ENCODE assay signal across 8 cellular contexts in genomic region chr17:74430706-74431567, GRCh38. TPM values are rescaled to one million over a fixed set of nuclear protein-coding genes. Genes with fewer than 3 reads are reported as not detected.
DNase-seq lines count a peak whose midpoint lies in the region; ATAC-seq and TF ChIP-seq lines count a peak whose summit lies in the region.

No MANE protein-coding gene starts in this region.

- H2BK15ac ChIP-seq in neuronal stem cell (ENCODE audit: low read length), result peak overlapping the region; percentile 97

- H2BK120ac ChIP-seq in neuronal stem cell (ENCODE audit: low read depth, low read length), result peak overlapping the region; percentile 92

- peaks cover 13% of the 10 kb centered on the region for H3K27me3 Mint-ChIP-seq in glutamatergic neuron (ENCODE audit: unreplicated experiment)

- peak overlapping the region; percentile 100 for H3K18ac ChIP-seq in neuronal stem cell (ENCODE audit: low read length)

- peak overlapping the region; percentile 93 for H3K4ac ChIP-seq in neuronal stem cell (ENCODE audit: low read length)

- peaks cover 19 to 36% of the 10 kb centered on the region in 2 donors for H3K4me1 ChIP-seq in neuronal stem cell (ENCODE audit: control insufficient read depth in 2 of 2, insufficient read depth in 1 of 2, low read depth in 1 of 2, low read length in 2 of 2)

- H4K91ac ChIP-seq in neuronal stem cell (ENCODE audit: low read depth, low read length, poor library complexity), result peak overlapping the region; percentile 93

- no peaks in the 10 kb centered on the region for H3K36me3 ChIP-seq in neuronal stem cell (replicated peaks in 1 of 2; ENCODE audit: control insufficient read depth in 2 of 2, insufficient read depth in 2 of 2, low read length in 2 of 2)

- peaks cover 9% of the 10 kb centered on the region for H3K79me1 ChIP-seq in neuronal stem cell (ENCODE audit: low read depth, low read length)

- DNase-seq in COLO668 (lab: John Stamatoyannopoulos, UW; ENCODE audit: unreplicated experiment) (peak; percentile 94), NCI-H1092 (lab: John Stamatoyannopoulos, UW) (peak; percentile 84), glutamatergic neuron (peak; percentile 76), neuronal stem cell (ENCODE audit: low spot score) (peak; percentile 66), activated gamma-delta T cell (lab: John Stamatoyannopoulos, UW) (no peak)
- peak; percentile 29 to 41 for DNase-seq in activated CD4-positive, alpha-beta T cell treated with anti-CD3 and anti-CD28 coated beads, Interleukin-2, amount 50 U/mL, for 48 hours

- ATAC-seq in GM19463 (IDR thresholded peaks at IDR 0.05; ENCODE audit: unreplicated experiment) (peak; percentile 50), HG02884 (IDR thresholded peaks at IDR 0.05; ENCODE audit: unreplicated experiment) (no peak)

- peak overlapping the region; percentile 75 for H2BK12ac ChIP-seq in neuronal stem cell (ENCODE audit: low read length)

- H3K14ac ChIP-seq in neuronal stem cell (ENCODE audit: low read length), result peak overlapping the region; percentile 97

- H3K4me3 Mint-ChIP-seq in glutamatergic neuron (ENCODE audit: unreplicated experiment), result peak overlapping the region; percentile 93

- H2AFZ ChIP-seq in neuronal stem cell (ENCODE audit: low read length), result peak overlapping the region; percentile 87

- peak overlapping the region; percentile 77 for H3K27ac ChIP-seq in neuronal stem cell (replicated peaks; ENCODE audit: low read length)

- H3K4me1 Mint-ChIP-seq in glutamatergic neuron (ENCODE audit: low read depth, unreplicated experiment), result peaks cover 27% of the 10 kb centered on the region

- H3K4me2 ChIP-seq in neuronal stem cell (ENCODE audit: insufficient read depth, low read length, poor library complexity, severe bottlenecking), result peak overlapping the region; percentile 99

- peaks cover 10% of the 10 kb centered on the region for H3K9me3 Mint-ChIP-seq in glutamatergic neuron (ENCODE audit: unreplicated experiment)

- no peaks in the 10 kb centered on the region for H3K36me3 Mint-ChIP-seq in glutamatergic neuron (ENCODE audit: unreplicated experiment)

- H4K8ac ChIP-seq in neuronal stem cell (ENCODE audit: low read depth, low read length), result no peak overlapping the region

- no peaks in the 10 kb centered on the region for H3K9me3 ChIP-seq in neuronal stem cell (replicated peaks in 1 of 2; ENCODE audit: control insufficient read depth in 2 of 2, insufficient read depth in 1 of 2, low read depth in 1 of 2, low read length in 2 of 2)

- peak overlapping the region; percentile 99 for H3K9ac ChIP-seq in neuronal stem cell (ENCODE audit: low read depth, low read length, poor library complexity)

- peak overlapping the region; percentile 98 for H3K23ac ChIP-seq in neuronal stem cell (ENCODE audit: low read depth, low read length, poor library complexity)

- no CpG with 5 or more reads among the region's 67 CpGs for WGBS in neuronal stem cell (ENCODE audit: extremely low coverage in 2 of 2, insufficient read length in 2 of 2, insufficient replicate concordance in 1 of 2), 2 donors

- H3K4me3 ChIP-seq in neuronal stem cell (ENCODE audit: low read length in 2 of 2), result peak overlapping the region; percentile 37 to 83

- peak overlapping the region; percentile 92 for H3K27ac Mint-ChIP-seq in glutamatergic neuron (ENCODE audit: unreplicated experiment)

- H3K27me3 ChIP-seq in neuronal stem cell (ENCODE audit: control insufficient read depth in 3 of 3, insufficient read depth in 3 of 3, low read depth in 1 of 3, low read length in 3 of 3), result peaks cover 0 to 84% (median 2%) of the 10 kb centered on the region in 3 experiments

- peak overlapping the region; percentile 99 for H2AK5ac ChIP-seq in neuronal stem cell (ENCODE audit: low read depth, low read length)

- H2BK5ac ChIP-seq in neuronal stem cell (ENCODE audit: low read length), result peak overlapping the region; percentile 93

- no peak for TF ChIP-seq CTCF in glutamatergic neuron (IDR thresholded peaks at IDR 0.05; ENCODE audit: partially characterized antibody, unreplicated experiment)

RNA-seq across cellular contexts. Expression of gene GPRC5C, which starts 1.0 kb away (rescaled TPM):
- 93.3 TPM for total RNA-seq in glutamatergic neuron (ENCODE audit: unreplicated experiment)
- 39.2 TPM for polyA plus RNA-seq in neuronal stem cell (2013, experiment 1 of 2)
- 37.9 TPM for polyA plus RNA-seq in neuronal stem cell (2013, experiment 2 of 2)

RNA-seq across cellular contexts. Expression of gene CD300A, which starts 35.5 kb away (rescaled TPM):
- 0.25 TPM for total RNA-seq in glutamatergic neuron (ENCODE audit: unreplicated experiment)
- polyA plus RNA-seq in neuronal stem cell (2013, experiment 1 of 2), result 0.10 TPM
- polyA plus RNA-seq in neuronal stem cell (2013, experiment 2 of 2), result 0.04 TPM
